Comparison of ENCODE assay signal across 4 cellular contexts in genomic region chr12:21084753-21085152, GRCh38. TPM values are rescaled to one million over a fixed set of nuclear protein-coding genes. Genes with fewer than 3 reads are reported as not detected.
"Had no signal": no experiment of that assay in that cellular context is flagged by ENCODE, and none has a peak within 500 bp of the region (broad histone marks: within the 10 kb centered on the region; RNA-seq: fewer than 3 reads in every experiment).

No MANE protein-coding gene starts in this region.

RNA-seq across cellular contexts. Expression of gene SLCO1B1, which starts 46.2 kb away (rescaled TPM):
- total RNA-seq: HT1080, IMR-90, K562 had no signal
- polyA plus RNA-seq: IgD-negative memory B cell, IMR-90 had no signal
